Comparison of ENCODE assay signal across 21 cellular contexts in the genomic region with DNA sequence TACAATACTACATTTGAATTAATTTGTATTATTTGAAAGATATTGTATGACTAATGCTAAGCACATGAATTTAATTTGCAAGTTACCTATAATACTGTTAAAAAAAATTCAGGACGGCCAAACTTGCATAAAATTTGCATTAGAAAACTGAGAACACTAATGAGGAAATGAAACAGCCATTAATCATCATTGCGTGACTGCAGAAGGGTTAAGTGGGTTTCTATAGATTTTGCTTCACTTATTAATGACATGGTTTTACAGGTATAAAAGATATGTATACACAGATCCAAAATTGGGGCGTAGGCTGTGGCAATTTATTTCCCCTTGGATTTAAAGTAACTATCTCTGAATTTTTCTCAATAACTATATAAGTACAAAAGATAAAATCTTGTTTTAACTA.
A peak's percentile ranks its signal among the peaks of the same experiment; 100 is the strongest.
DNase-seq lines count a peak whose midpoint lies in the region; ATAC-seq and TF ChIP-seq lines count a peak whose summit lies in the region.
"Had no signal": no experiment of that assay in that cellular context is flagged by ENCODE, and none has a peak within 500 bp of the region (broad histone marks: within the 10 kb centered on the region; RNA-seq: fewer than 3 reads in every experiment).

No MANE protein-coding gene starts in this region.

- peaks cover 19% of the 10 kb centered on the region for H3K27me3 Mint-ChIP-seq in activated B cell treated with CpG ODN at 0.5 μM for 24 hours

- no peak for TF ChIP-seq CTCF in activated B cell treated with CpG ODN at 0.5 μM for 24 hours (IDR thresholded peaks at IDR 0.05)

- peaks cover 9% of the 10 kb centered on the region for H3K4me1 ChIP-seq in Karpas-422 (ENCODE audit: low read length)

- ATAC-seq in GM18867 (IDR thresholded peaks at IDR 0.05; ENCODE audit: unreplicated experiment) (peak; percentile 59), GM21786 (IDR thresholded peaks at IDR 0.05; ENCODE audit: unreplicated experiment) (peak; percentile 68), activated B cell treated with CpG ODN at 0.5 μM for 24 hours (ENCODE audit: low read depth) (peak; percentile 40), GM21619 (IDR thresholded peaks at IDR 0.05; ENCODE audit: unreplicated experiment) (no peak), GM19324 (IDR thresholded peaks at IDR 0.05; ENCODE audit: low FRiP score, unreplicated experiment) (no peak)
- ATAC-seq: HCT116, Right ventricle myocardium inferior had no signal

- no peak overlapping the region for H3K4me3 Mint-ChIP-seq in activated B cell treated with CpG ODN at 0.5 μM for 24 hours
- H3K4me3 Mint-ChIP-seq: CD14-positive monocyte had no signal

- peaks cover 5% of the 10 kb centered on the region for H3K9me3 Mint-ChIP-seq in activated B cell treated with CpG ODN at 0.5 μM for 24 hours

- no peak overlapping the region for H2AFZ ChIP-seq in Karpas-422 (ENCODE audit: low read length)
- H2AFZ ChIP-seq: GM23248 had no signal

- H3K4me1 Mint-ChIP-seq in activated B cell treated with CpG ODN at 0.5 μM for 24 hours, result peaks cover 15% of the 10 kb centered on the region
- H3K4me1 Mint-ChIP-seq: CD14-positive monocyte had no signal

- no peak overlapping the region for H3K9ac ChIP-seq in Karpas-422 (ENCODE audit: low read length)
- H3K9ac ChIP-seq: GM23248 had no signal

- no peaks in the 10 kb centered on the region for H3K36me3 Mint-ChIP-seq in activated B cell treated with CpG ODN at 0.5 μM for 24 hours (ENCODE audit: low read depth)
- H3K36me3 Mint-ChIP-seq: CD14-positive monocyte had no signal

- H3K27me3 ChIP-seq in Karpas-422 (ENCODE audit: low read length), result no peaks in the 10 kb centered on the region

- DNase-seq in Karpas-422 (peak; percentile 48), activated B cell treated with CpG ODN at 0.5 μM for 24 hours (no peak), posterior vena cava (ENCODE audit: low spot score) (no peak), iPS-NIHi11 (ENCODE audit: low spot score) (no peak)
- DNase-seq: AML-193, COR-L47, GF-D8, GM23248, NCI-H1436, NCI-H2029, NCI-H2171 treated with DMSO at 0.1 percent for 48 hours, NCI-H446 treated with DMSO at 0.1 percent for 48 hours, NCI-H774, T-helper 9 cell had no signal

- no peaks in the 10 kb centered on the region for H3K9me2 ChIP-seq in Karpas-422 (replicated peaks; ENCODE audit: insufficient read depth, low read length)

- H3K4me3 ChIP-seq in Karpas-422 (ENCODE audit: low read length), result peak overlapping the region; percentile 6; the same call in 1 of the 2 replicates
- H3K4me3 ChIP-seq: GM23248 had no signal

- CTCF ChIA-PET in activated B cell treated with CpG ODN at 0.5 μM for 24 hours (lab: Charles Lee), result no interaction called here

- peaks cover 14% of the 10 kb centered on the region for H3K9me3 ChIP-seq in Karpas-422 (ENCODE audit: low read length)

- no peaks in the 10 kb centered on the region for H3K36me3 ChIP-seq in Karpas-422 (ENCODE audit: insufficient read depth, low read length)

- H3K4me2 ChIP-seq in Karpas-422 (ENCODE audit: low read depth, low read length, poor library complexity, severe bottlenecking), result no peak overlapping the region

- POLR2A ChIA-PET in activated B cell treated with CpG ODN at 0.5 μM for 24 hours (lab: Charles Lee), result no interaction called here

- no peaks in the 10 kb centered on the region for H4K20me1 ChIP-seq in Karpas-422 (ENCODE audit: insufficient read depth, low read depth, low read length)

- H3K79me2 ChIP-seq in Karpas-422 (ENCODE audit: low read length), result no peaks in the 10 kb centered on the region

- intact Hi-C loops in activated B cell treated with CpG ODN at 0.5 μM for 24 hours (cut with micrococcal nuclease), result loop anchor here (5.0 kb wide), 1 partner anchor 118 kb away; no protein-coding TSS in a partner anchor
- intact Hi-C loops in posterior vena cava (cut with DNase I), result no loop called here

- H3K27ac Mint-ChIP-seq in activated B cell treated with CpG ODN at 0.5 μM for 24 hours, result no peak overlapping the region
- H3K27ac Mint-ChIP-seq: CD14-positive monocyte had no signal

- no peak overlapping the region for H3K27ac ChIP-seq in Karpas-422 (ENCODE audit: low read length)
- H3K27ac ChIP-seq: GM23248 had no signal

Comparison
In these comparisons a context has a peak if more than half of its experiments do, and no peak if none do; other contexts are left out.
1. ATAC-seq: peak in GM18867 (single experiment), GM21786 (single experiment) and activated B cell treated with CpG ODN at 0.5 μM for 24 hours (single experiment); none in GM21619 (single experiment) and GM19324 (single experiment).